In genomic region chr15:62450061-62450460, GRCh38 we compare ENCODE assay signal across 21 cellular contexts.
"Had no signal": no experiment of that assay in that cellular context is flagged by ENCODE, and none has a peak within 500 bp of the region (broad histone marks: within the 10 kb centered on the region; RNA-seq: fewer than 3 reads in every experiment).

No MANE protein-coding gene starts in this region.

- H3K36me3 ChIP-seq: esophagus muscularis mucosa, gastrocnemius medialis, left ventricle myocardium inferior, lower lobe of right lung, ovary, suprapubic skin, tibial artery, upper lobe of left lung, uterus had no signal

- H3K4me2 ChIP-seq: smooth muscle cell had no signal

- DNase-seq: cortex of kidney; effector memory CD4-positive, alpha-beta T cell; gastrocnemius medialis; glutamatergic neuron; islet precursor cell; left cardiac atrium; left ventricle myocardium inferior; lower lobe of right lung; naive B cell; ovary; right cardiac atrium; stimulated activated CD4-positive, alpha-beta T cell treated with anti-CD3 and anti-CD28 coated beads, Interleukin-4, amount 100 ng/mL, for 1 hour; stimulated activated CD8-positive, alpha-beta memory T cell treated with anti-CD3 and anti-CD28 coated beads, Interleukin-4, amount 100 ng/mL, for 48 hours; stimulated activated naive CD8-positive, alpha-beta T cell treated with anti-CD3 and anti-CD28 coated beads, Interleukin-15, Interleukin-2, amounts not matched to agents 100 U/mL and 50 U/mL, for 24 hours; tibial artery; upper lobe of left lung; uterus had no signal

- H3K9me3 ChIP-seq: esophagus muscularis mucosa, gastrocnemius medialis, left ventricle myocardium inferior, lower lobe of right lung, ovary, suprapubic skin, tibial artery, upper lobe of left lung, uterus had no signal

- FAIRE-seq: endometrium had no signal

- H3K4me1 ChIP-seq: upper lobe of left lung, uterus had no signal

- H3K27me3 ChIP-seq: esophagus muscularis mucosa, gastrocnemius medialis, ovary, suprapubic skin, tibial artery, upper lobe of left lung, uterus had no signal

- H3K4me3 ChIP-seq: esophagus muscularis mucosa, gastrocnemius medialis, left ventricle myocardium inferior, lower lobe of right lung, ovary, smooth muscle cell, suprapubic skin, tibial artery, upper lobe of left lung, uterus had no signal

- H3K27ac ChIP-seq: esophagus muscularis mucosa, gastrocnemius medialis, left ventricle myocardium inferior, lower lobe of right lung, ovary, suprapubic skin, tibial artery, upper lobe of left lung, uterus had no signal
